10 cellular contexts compared by ENCODE assay signal in the genomic region with DNA sequence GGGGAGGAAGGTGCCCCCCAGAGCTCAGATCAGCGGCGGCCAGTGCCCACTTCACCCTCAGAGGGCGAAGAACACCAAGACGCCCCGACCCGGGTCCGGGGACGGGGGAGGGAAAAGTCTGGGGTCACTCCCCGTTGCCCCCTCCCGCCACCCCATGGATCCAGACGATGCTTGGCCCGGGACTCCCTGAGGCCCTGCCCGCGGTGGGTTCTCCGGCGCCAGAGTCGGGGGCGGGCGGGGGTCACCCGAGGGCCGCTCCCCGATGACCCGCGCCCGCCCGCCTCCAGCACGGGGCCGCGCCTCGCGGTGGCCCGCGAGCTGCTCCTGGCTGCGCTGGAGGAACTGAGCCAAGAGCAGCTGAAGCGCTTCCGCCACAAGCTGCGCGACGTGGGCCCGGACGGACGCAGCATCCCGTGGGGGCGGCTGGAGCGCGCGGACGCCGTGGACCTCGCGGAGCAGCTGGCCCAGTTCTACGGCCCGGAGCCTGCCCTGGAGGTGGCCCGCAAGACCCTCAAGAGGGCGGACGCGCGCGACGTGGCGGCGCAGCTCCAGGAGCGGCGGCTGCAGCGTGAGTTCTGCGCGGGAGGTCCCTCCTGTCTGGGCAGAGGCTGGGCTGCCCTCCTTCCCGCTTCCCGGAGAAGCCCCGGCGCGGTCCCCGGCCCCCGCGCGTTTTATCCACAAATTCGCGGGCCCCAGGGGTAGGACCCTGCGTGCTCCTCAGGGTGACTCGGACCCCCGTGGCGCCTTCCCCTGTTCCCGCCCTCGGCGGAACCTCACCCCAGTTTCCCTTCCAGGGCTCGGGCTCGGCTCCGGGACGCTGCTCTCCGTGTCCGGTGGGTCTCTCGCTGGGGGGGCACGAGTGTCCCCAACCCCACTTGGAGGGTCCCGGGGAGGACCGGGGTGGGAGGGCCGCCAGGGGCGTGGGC. TPM values are rescaled to one million over a fixed set of nuclear protein-coding genes. Genes with fewer than 3 reads are reported as not detected.
DNase-seq lines count a peak whose midpoint lies in the region; ATAC-seq and TF ChIP-seq lines count a peak whose summit lies in the region.
"Had no signal": no experiment of that assay in that cellular context is flagged by ENCODE, and none has a peak within 500 bp of the region (broad histone marks: within the 10 kb centered on the region; RNA-seq: fewer than 3 reads in every experiment).

No MANE protein-coding gene starts in this region.

- H3K9ac ChIP-seq in smooth muscle cell (ENCODE audit: low read depth) = no peak overlapping the region

- H3K4me2 ChIP-seq in smooth muscle cell = no peak overlapping the region

- H3K4me3 ChIP-seq in smooth muscle cell = no peak overlapping the region

- peak overlapping the region; percentile 68 for H3K4me3 Mint-ChIP-seq in activated T-cell treated with anti-CD3 and anti-CD28 coated beads, Interleukin-2, amount 50 U/mL, for 4 hours

- no peak overlapping the region for H2AFZ ChIP-seq in smooth muscle cell (ENCODE audit: low read depth)

- H3K27ac ChIP-seq in smooth muscle cell (ENCODE audit: low read depth) = no peak overlapping the region

- H3F3A ChIP-seq in smooth muscle cell (ENCODE audit: low read depth) = no peaks in the 10 kb centered on the region

- H3K4me1 Mint-ChIP-seq in activated T-cell treated with anti-CD3 and anti-CD28 coated beads, Interleukin-2, amount 50 U/mL, for 4 hours (ENCODE audit: low read depth) = peaks cover 45% of the 10 kb centered on the region

- intact Hi-C loops in left colon (cut with DNase I, micrococcal nuclease) = no loop called here

- peak; percentile 39 for DNase-seq in DMS53 (lab: John Stamatoyannopoulos, UW)
- DNase-seq in DMS53 treated with DMSO at 0.1 percent for 48 hours (lab: John Stamatoyannopoulos, UW; ENCODE audit: unreplicated experiment) = no peak
- DNase-seq in activated T-cell treated with anti-CD3 and anti-CD28 coated beads, Interleukin-2, amount 50 U/mL, for 4 hours = no peak
- DNase-seq in left colon = peak in 1 of 2 donors; percentile 28
- peak; percentile 9 for DNase-seq in stimulated activated naive CD8-positive, alpha-beta T cell treated with anti-CD3 and anti-CD28 coated beads, Interleukin-15, Interleukin-2, amounts not matched to agents 100 U/mL and 50 U/mL, for 24 hours
- no peak for DNase-seq in smooth muscle cell (lab: John Stamatoyannopoulos, UW; ENCODE audit: unreplicated experiment)
- DNase-seq: NCI-H2081, SHP77 had no signal

- 86% methylated on average over 89 of the region's 97 CpGs for WGBS in smooth muscle cell (ENCODE audit: low lambda C conversion rate)

- no peaks in the 10 kb centered on the region for H3K9me3 ChIP-seq in smooth muscle cell (replicated peaks; ENCODE audit: low read depth)

- no peaks in the 10 kb centered on the region for H4K20me1 ChIP-seq in smooth muscle cell (ENCODE audit: low read depth)

- H3K79me2 ChIP-seq in smooth muscle cell (ENCODE audit: low read depth) = no peaks in the 10 kb centered on the region

- TF ChIP-seq CTCF in smooth muscle cell (IDR thresholded peaks at IDR 0.05; ENCODE audit: borderline replicate concordance, insufficient read depth, poor library complexity, severe bottlenecking) = no peak

- H3K36me3 Mint-ChIP-seq in activated T-cell treated with anti-CD3 and anti-CD28 coated beads, Interleukin-2, amount 50 U/mL, for 4 hours (ENCODE audit: insufficient read depth) = no peaks in the 10 kb centered on the region

- peak in 1 of 2 donors; percentile 8 for ATAC-seq in activated T-cell treated with anti-CD3 and anti-CD28 coated beads, Interleukin-2, amount 50 U/mL, for 4 hours
- ATAC-seq in left colon = peak; percentile 53
- no peak for ATAC-seq in stimulated activated naive CD8-positive, alpha-beta T cell treated with anti-CD3 and anti-CD28 coated beads, Interleukin-15, Interleukin-2, amounts not matched to agents 100 U/mL and 50 U/mL, for 24 hours
- no peak for ATAC-seq in GM18867 (IDR thresholded peaks at IDR 0.05; ENCODE audit: unreplicated experiment)
- no peak for ATAC-seq in GM19463 (IDR thresholded peaks at IDR 0.05; ENCODE audit: unreplicated experiment)

- H3K27me3 Mint-ChIP-seq in activated T-cell treated with anti-CD3 and anti-CD28 coated beads, Interleukin-2, amount 50 U/mL, for 4 hours (ENCODE audit: low read depth) = peaks cover 21% of the 10 kb centered on the region

- peaks cover 12% of the 10 kb centered on the region for H3K9me3 Mint-ChIP-seq in activated T-cell treated with anti-CD3 and anti-CD28 coated beads, Interleukin-2, amount 50 U/mL, for 4 hours

- H3K27me3 ChIP-seq in smooth muscle cell (ENCODE audit: low read depth) = peaks cover 7% of the 10 kb centered on the region

- no peaks in the 10 kb centered on the region for H3K36me3 ChIP-seq in smooth muscle cell (ENCODE audit: low read depth)

- H3K4me1 ChIP-seq in smooth muscle cell (ENCODE audit: low read depth) = no peaks in the 10 kb centered on the region

RNA-seq across cellular contexts. Expression of a gene that starts 1.1 kb away (rescaled TPM):
- 1 to 10 TPM in 2 of 3 donors, under 1 TPM in 1; 0.33 to 3.2 (median 1.2) TPM for total RNA-seq in activated T-cell treated with anti-CD3 and anti-CD28 coated beads, Interleukin-2, amount 50 U/mL, for 4 hours
- under 1 TPM; 0.92 TPM for total RNA-seq in left colon
- total RNA-seq in smooth muscle cell = not detected in 2 replicates
- not detected in 2 replicates for polyA plus RNA-seq in smooth muscle cell

RNA-seq across cellular contexts. Expression of a gene that starts 9.6 kb away (rescaled TPM):
- total RNA-seq in activated T-cell treated with anti-CD3 and anti-CD28 coated beads, Interleukin-2, amount 50 U/mL, for 4 hours = 10 to 100 TPM; 16.6 to 76.3 (median 28.3) TPM
- 10 to 100 TPM; 18.8 to 20.6 TPM for total RNA-seq in left colon
- 8.6 and 18.2 TPM in 2 replicates for total RNA-seq in smooth muscle cell
- polyA plus RNA-seq in smooth muscle cell = 16.6 and 24.3 TPM in 2 replicates

RNA-seq across cellular contexts. Expression of a gene that starts 20.0 kb away (rescaled TPM):
- not detected for total RNA-seq in activated T-cell treated with anti-CD3 and anti-CD28 coated beads, Interleukin-2, amount 50 U/mL, for 4 hours
- total RNA-seq in left colon (not detected), smooth muscle cell (not detected in 2 replicates)
- polyA plus RNA-seq in smooth muscle cell = not detected in 2 replicates

RNA-seq across cellular contexts. Expression of a gene that starts 28.3 kb away (rescaled TPM):
- total RNA-seq in activated T-cell treated with anti-CD3 and anti-CD28 coated beads, Interleukin-2, amount 50 U/mL, for 4 hours = 100 to 1,000 TPM; 197 to 257 (median 231) TPM
- total RNA-seq in left colon (100 to 1,000 TPM in 1 of 2 donors, 10 to 100 TPM in 1; 87.7 to 133 TPM), smooth muscle cell (210 and 211 TPM in 2 replicates)
- polyA plus RNA-seq in smooth muscle cell = 1,227 and 1,486 TPM in 2 replicates

RNA-seq across cellular contexts. Expression of a gene that starts 34.5 kb away (rescaled TPM):
- 100 to 1,000 TPM in 2 of 3 donors, 10 to 100 TPM in 1; 99.3 to 144 (median 120) TPM for total RNA-seq in activated T-cell treated with anti-CD3 and anti-CD28 coated beads, Interleukin-2, amount 50 U/mL, for 4 hours
- total RNA-seq in left colon = 100 to 1,000 TPM in 1 of 2 donors, 10 to 100 TPM in 1; 85.6 to 127 TPM
- 355 TPM in 2 replicates for total RNA-seq in smooth muscle cell
- 599 and 726 TPM in 2 replicates for polyA plus RNA-seq in smooth muscle cell

Comparison
In these comparisons a context has a peak if more than half of its experiments do, and no peak if none do; other contexts are left out.
1. DNase-seq: peak in DMS53 (single experiment) and stimulated activated naive CD8-positive, alpha-beta T cell treated with anti-CD3 and anti-CD28 coated beads, Interleukin-15, Interleukin-2, amounts not matched to agents 100 U/mL and 50 U/mL, for 24 hours (single experiment); none in DMS53 treated with DMSO at 0.1 percent for 48 hours (single experiment), activated T-cell treated with anti-CD3 and anti-CD28 coated beads, Interleukin-2, amount 50 U/mL, for 4 hours (single experiment) and smooth muscle cell (single experiment).